8 cellular contexts compared by ENCODE assay signal in genomic region chr15:44535509-44536297, GRCh38. TPM values are rescaled to one million over a fixed set of nuclear protein-coding genes. Genes with fewer than 3 reads are reported as not detected.
DNase-seq lines count a peak whose midpoint lies in the region; TF ChIP-seq lines count a peak whose summit lies in the region.

No MANE protein-coding gene starts in this region.

- DNase-seq in D341Med (ENCODE audit: low spot score) (peak; percentile 36), fibroblast of mammary gland (ENCODE audit: low read depth) (no peak), osteocyte (ENCODE audit: extremely low spot score, unreplicated experiment) (peak; percentile 53), hippocampal formation (lab: John Stamatoyannopoulos, UW) (no peak), globus pallidus (ENCODE audit: low spot score) (no peak), GM19240 (ENCODE audit: insufficient read length, low spot score) (no peak)
- DNase-seq in activated T-cell treated with anti-CD3 and anti-CD28 coated beads, Interleukin-2, amount 50 U/mL, for 48 hours, result peak; percentile 58 to 59

- H3K4me3 ChIP-seq in HUES6 (ENCODE audit: low read depth, low read length) (peak overlapping the region; percentile 82), fibroblast of mammary gland (ENCODE audit: control insufficient read depth, low read depth, low read length) (peak overlapping the region; percentile 65)

- H3K36me3 ChIP-seq in HUES6 (ENCODE audit: control insufficient read depth, insufficient read depth, low read length), result peaks cover 13% of the 10 kb centered on the region

- TF ChIP-seq CTCF in fibroblast of mammary gland (conservative IDR thresholded peaks at IDR 0.05; ENCODE audit: control insufficient read depth, insufficient read depth, low read depth, low read length) (no peak), osteocyte (IDR thresholded peaks at IDR 0.05) (no peak)

- H3K9ac ChIP-seq in HUES6 (ENCODE audit: low read length), result peak overlapping the region; percentile 87

- no peaks in the 10 kb centered on the region for H3K9me3 ChIP-seq in HUES6 (ENCODE audit: control insufficient read depth, insufficient read depth, low read depth, low read length)

- H3K36me3 Mint-ChIP-seq in osteocyte (ENCODE audit: unreplicated experiment), result peaks cover 12% of the 10 kb centered on the region

- H3K4me1 ChIP-seq in HUES6 (ENCODE audit: control insufficient read depth, insufficient read depth, low read length), result peaks cover 7% of the 10 kb centered on the region; the same call in 1 of the 2 replicates

- no peaks in the 10 kb centered on the region for H3K9me3 Mint-ChIP-seq in osteocyte (ENCODE audit: unreplicated experiment)

- H3K27ac Mint-ChIP-seq in osteocyte (ENCODE audit: unreplicated experiment), result peak overlapping the region; percentile 96

- peak overlapping the region; percentile 86 for H3K4me3 Mint-ChIP-seq in osteocyte (ENCODE audit: unreplicated experiment)

- no peaks in the 10 kb centered on the region for H3K27me3 Mint-ChIP-seq in osteocyte (ENCODE audit: unreplicated experiment)

- no peaks in the 10 kb centered on the region for H3K27me3 ChIP-seq in HUES6 (ENCODE audit: control insufficient read depth, insufficient read depth, low read length)

- peaks cover 29% of the 10 kb centered on the region for H3K4me1 Mint-ChIP-seq in osteocyte (ENCODE audit: unreplicated experiment)

- H3K27ac ChIP-seq in HUES6 (ENCODE audit: low read depth, low read length), result peak overlapping the region; percentile 86; the same call in 1 of the 2 replicates

RNA-seq across cellular contexts. Expression of gene EIF3J, which starts 1.2 kb away (rescaled TPM):
- total RNA-seq in osteocyte, result 82.1 and 94.2 TPM in 2 replicates

Comparison
In these comparisons a context has a peak if more than half of its experiments do, and no peak if none do; other contexts are left out.
1. DNase-seq: peak in D341Med (single experiment), activated T-cell treated with anti-CD3 and anti-CD28 coated beads, Interleukin-2, amount 50 U/mL, for 48 hours (2 of 2) and osteocyte (single experiment); none in fibroblast of mammary gland (single experiment), hippocampal formation (0 of 2), globus pallidus (single experiment) and GM19240 (single experiment).